ENCODE assay signal across 11 cellular contexts in the genomic region with DNA sequence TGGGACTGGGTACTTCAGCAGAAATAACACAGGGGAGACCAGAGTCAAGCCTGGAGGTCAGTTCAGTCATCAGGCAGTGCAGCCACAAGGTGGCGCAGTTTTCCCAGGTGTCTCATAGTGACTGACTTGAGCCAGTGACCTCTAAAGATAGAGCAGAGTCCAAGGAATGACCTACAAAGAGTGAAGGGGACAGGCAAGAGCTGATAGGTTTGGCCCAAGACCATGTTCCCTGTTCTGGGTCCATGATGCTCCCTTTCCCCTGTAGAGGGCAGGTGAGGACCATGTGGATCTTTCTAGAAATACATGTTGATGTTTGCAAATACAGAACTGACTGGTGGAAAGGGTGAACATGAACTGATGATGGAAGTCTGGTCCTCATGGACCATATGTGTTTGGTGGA. TPM values are rescaled to one million over a fixed set of nuclear protein-coding genes. Genes with fewer than 3 reads are reported as not detected.
DNase-seq lines count a peak whose midpoint lies in the region; ATAC-seq, FAIRE-seq and TF ChIP-seq lines count a peak whose summit lies in the region.
"Not testable (repeated sequence)": the region's sequence is repeated elsewhere in the genome, so short reads cannot be mapped to it uniquely, and the experiment has no call there.
"Had no signal": no experiment of that assay in that cellular context is flagged by ENCODE, and none has a peak within 500 bp of the region (broad histone marks: within the 10 kb centered on the region; RNA-seq: fewer than 3 reads in every experiment).

No MANE protein-coding gene starts in this region.

- TF ChIP-seq CTCF in A549 (IDR thresholded peaks at IDR 0.05) (peak; percentile 51), RWPE1 (conservative IDR thresholded peaks at IDR 0.05; ENCODE audit: low read depth) (peak; percentile 58), bronchial epithelial cell (IDR thresholded peaks at IDR 0.05; ENCODE audit: insufficient read depth, low read length, severe bottlenecking) (peak; percentile 42), heart left ventricle (IDR thresholded peaks at IDR 0.05) (peak; percentile 14 to 43 (median 28))

- H3K27me3 Mint-ChIP-seq in activated CD8-positive, alpha-beta memory T cell treated with anti-CD3 and anti-CD28 coated beads, Interleukin-2, amount 10 ng/mL, durations not matched to agents 7 days and 5 days = peaks cover 10% of the 10 kb centered on the region

- H3K9ac ChIP-seq in Karpas-422 (ENCODE audit: low read length) = not testable (repeated sequence)

- H3K9me3 ChIP-seq in A549; Karpas-422 (ENCODE audit: low read length); heart left ventricle: not testable (repeated sequence)

- POLR2A ChIA-PET in A549 (lab: Yijun Ruan, JAX); RWPE1 (lab: Yijun Ruan, JAX; ENCODE audit: low non-redundant PET): not testable (repeated sequence)

- not testable (repeated sequence) for H3K9me2 ChIP-seq in Karpas-422 (replicated peaks; ENCODE audit: insufficient read depth, low read length)

- H3K36me3 Mint-ChIP-seq in activated CD8-positive, alpha-beta memory T cell treated with anti-CD3 and anti-CD28 coated beads, Interleukin-2, amount 10 ng/mL, durations not matched to agents 7 days and 5 days = not testable (repeated sequence)

- not testable (repeated sequence) for ATAC-seq in A549; activated CD8-positive, alpha-beta memory T cell treated with anti-CD3 and anti-CD28 coated beads, Interleukin-2, amount 10 ng/mL, durations not matched to agents 7 days and 5 days; heart left ventricle

- H3K4me3 Mint-ChIP-seq in activated CD8-positive, alpha-beta memory T cell treated with anti-CD3 and anti-CD28 coated beads, Interleukin-2, amount 10 ng/mL, durations not matched to agents 7 days and 5 days = not testable (repeated sequence)

- H3K27ac ChIP-seq in A549 = peak overlapping the region in 1 of 2 experiments; percentile 24; a peak in 1 of 6 replicates
- H3K27ac ChIP-seq in Karpas-422 (ENCODE audit: low read length); RWPE1; heart left ventricle: not testable (repeated sequence)

- 26% methylated on average over 1 of the region's 1 CpG for WGBS in A549 (ENCODE audit: missing lambda C conversion rate)
- WGBS in heart left ventricle, 4 donors = 0 to 11% (median 3%) methylated on average over 1 of the region's 1 CpG

- peak; percentile 90 for FAIRE-seq in A549 (lab: Jason Lieb, UNC)
- FAIRE-seq in bronchial epithelial cell (lab: Jason Lieb, UNC) = not testable (repeated sequence)

- not testable (repeated sequence) for TF ChIP-seq POLR2A in A549 (IDR thresholded peaks at IDR 0.05; ENCODE audit: low read length); heart left ventricle (IDR thresholded peaks at IDR 0.05)

- peak; percentile 56 to 64; a peak in 4 of 5 replicates for TF ChIP-seq RAD21 in A549 (conservative IDR thresholded peaks at IDR 0.05 in 1 of 2, IDR thresholded peaks at IDR 0.05 in 1 of 2)

- CTCF ChIA-PET in A549 (lab: Yijun Ruan, JAX) = interaction anchor here (0.7 to 1.8 kb wide), 5 partner anchors 10 to 391 kb away, joined by 3 to 8 read pairs (median 4); no protein-coding TSS in a partner anchor
- CTCF ChIA-PET in RWPE1 (lab: Yijun Ruan, JAX) = interaction anchor here (0.8 kb wide), 1 partner anchor 52 kb away, joined by 3 read pairs; no protein-coding TSS in a partner anchor
- CTCF ChIA-PET in activated CD8-positive, alpha-beta memory T cell treated with anti-CD3 and anti-CD28 coated beads, Interleukin-2, amount 10 ng/mL, durations not matched to agents 7 days and 5 days (lab: Charles Lee) = not testable (repeated sequence)

- peaks cover 31% of the 10 kb centered on the region for H3K4me1 ChIP-seq in A549
- not testable (repeated sequence) for H3K4me1 ChIP-seq in Karpas-422 (ENCODE audit: low read length); heart left ventricle

- DNase-seq in A549 (ENCODE audit: low read depth in 1 of 2, low spot score in 1 of 2) (peak in 1 of 2 experiments; percentile 52), EH (ENCODE audit: low read depth) (peak; percentile 77), Karpas-422 (peak; percentile 44), bronchial epithelial cell (ENCODE audit: low read depth) (peak; percentile 43), heart left ventricle (peak in 1 of 5 donors; percentile 49), pons (ENCODE audit: low spot score) (peak; percentile 7)
- DNase-seq in RWPE1 (ENCODE audit: low spot score) = not testable (repeated sequence)
- DNase-seq in activated CD8-positive, alpha-beta memory T cell treated with anti-CD3 and anti-CD28 coated beads, Interleukin-2, amount 10 ng/mL, durations not matched to agents 7 days and 5 days = peak; percentile 47

- H3K4me3 ChIP-seq in A549; Karpas-422 (ENCODE audit: low read length); bronchial epithelial cell (ENCODE audit: low read depth, low read length); heart left ventricle: not testable (repeated sequence)

- H3K27ac Mint-ChIP-seq in activated CD8-positive, alpha-beta memory T cell treated with anti-CD3 and anti-CD28 coated beads, Interleukin-2, amount 10 ng/mL, durations not matched to agents 7 days and 5 days = not testable (repeated sequence)

- intact Hi-C loops in heart left ventricle (cut with DNase I) = loop anchor here in 1 of 10 donors (5.0 kb wide), 1 partner anchor 157 kb away; no protein-coding TSS in a partner anchor

- not testable (repeated sequence) for H3K27me3 ChIP-seq in Karpas-422 (ENCODE audit: low read length); bronchial epithelial cell (ENCODE audit: control insufficient read depth, insufficient read depth, low read length); heart left ventricle

- H2AFZ ChIP-seq in Karpas-422 (ENCODE audit: low read length) = not testable (repeated sequence)

- H4K20me1 ChIP-seq in Karpas-422 (ENCODE audit: insufficient read depth, low read depth, low read length) = not testable (repeated sequence)

- not testable (repeated sequence) for H3K79me2 ChIP-seq in Karpas-422 (ENCODE audit: low read length)

- H3K36me3 ChIP-seq in Karpas-422 (ENCODE audit: insufficient read depth, low read length); bronchial epithelial cell (ENCODE audit: control insufficient read depth, insufficient read depth, low read length); heart left ventricle: not testable (repeated sequence)

- H3K4me2 ChIP-seq in A549; Karpas-422 (ENCODE audit: low read depth, low read length, poor library complexity, severe bottlenecking): not testable (repeated sequence)

- H3K9me3 Mint-ChIP-seq in activated CD8-positive, alpha-beta memory T cell treated with anti-CD3 and anti-CD28 coated beads, Interleukin-2, amount 10 ng/mL, durations not matched to agents 7 days and 5 days (ENCODE audit: low read depth) = not testable (repeated sequence)

- TF ChIP-seq EP300 in A549 (IDR thresholded peaks at IDR 0.05) = not testable (repeated sequence)

- not testable (repeated sequence) for H3K4me1 Mint-ChIP-seq in activated CD8-positive, alpha-beta memory T cell treated with anti-CD3 and anti-CD28 coated beads, Interleukin-2, amount 10 ng/mL, durations not matched to agents 7 days and 5 days

TF ChIP-seq in A549, 52 proteins besides CTCF, POLR2A, EP300 and RAD21:
- TF ChIP-seq SMC3 (IDR thresholded peaks at IDR 0.05) = peak; percentile 23; the same call in 1 of the 3 replicates

RNA-seq across cellular contexts. Expression of a gene that starts 6.8 kb away (rescaled TPM):
- polyA plus RNA-seq in A549 (2011; rRNA removed) (not detected in 2 replicates), A549 (2017; fragmentation: RNase III; extraction: RNeasy Plus Mini Kit Qiagen cat#74134 plus additional on column Dnase treatment) (0.07 TPM in 1 of 3 replicates, not detected in the others), heart left ventricle (not detected)
- polyA plus RNA-seq in A549 (2012; cell fraction: cytosol; rRNA removed) = 0.04 TPM in 1 of 2 replicates, not detected in the other
- polyA plus RNA-seq in A549 (2012; cell fraction: nucleus; rRNA removed) = not detected in 2 replicates
- not detected in 2 replicates for polyA minus RNA-seq in A549 (2011; rRNA and poly(A)+ RNA removed)
- not detected in 2 replicates for total RNA-seq in Karpas-422 (2014; rRNA removed; shearing (Covaris generic); ENCODE audit: low replicate concordance)
- not detected for total RNA-seq in activated CD8-positive, alpha-beta memory T cell treated with anti-CD3 and anti-CD28 coated beads, Interleukin-2, amount 10 ng/mL, durations not matched to agents 7 days and 5 days
- total RNA-seq in bronchial epithelial cell (not detected in 2 replicates), heart left ventricle (not detected)
- total RNA-seq: activated T-helper 2 cell treated with anti-CD3 and anti-CD28 coated beads, Interferon-gamma antibody, Interleukin-2, Interleukin-4, amounts not matched to agents 10 μg/mL and 5 μg/mL and 100 μg/mL, durations not matched to agents 14 hours and 24 hours and 36 hours; cerebellum; urinary bladder had no signal
- polyA plus RNA-seq: urinary bladder had no signal

RNA-seq across cellular contexts. Expression of a gene that starts 12.5 kb away (rescaled TPM):
- polyA plus RNA-seq in A549 (2011; rRNA removed) (0.05 TPM in 1 of 2 replicates, not detected in the other), A549 (2017; fragmentation: RNase III; extraction: RNeasy Plus Mini Kit Qiagen cat#74134 plus additional on column Dnase treatment) (not detected in 3 replicates), heart left ventricle (not detected)
- polyA plus RNA-seq in A549 (2012; cell fraction: cytosol; rRNA removed) = 0.06 TPM in 1 of 2 replicates, not detected in the other
- not detected in 2 replicates for polyA plus RNA-seq in A549 (2012; cell fraction: nucleus; rRNA removed)
- not detected in 2 replicates for polyA minus RNA-seq in A549 (2011; rRNA and poly(A)+ RNA removed)
- total RNA-seq in Karpas-422 (2014; rRNA removed; shearing (Covaris generic); ENCODE audit: low replicate concordance) = not detected in 2 replicates
- not detected for total RNA-seq in activated CD8-positive, alpha-beta memory T cell treated with anti-CD3 and anti-CD28 coated beads, Interleukin-2, amount 10 ng/mL, durations not matched to agents 7 days and 5 days
- total RNA-seq in bronchial epithelial cell (not detected in 2 replicates), heart left ventricle (not detected)
- total RNA-seq: activated T-helper 2 cell treated with anti-CD3 and anti-CD28 coated beads, Interferon-gamma antibody, Interleukin-2, Interleukin-4, amounts not matched to agents 10 μg/mL and 5 μg/mL and 100 μg/mL, durations not matched to agents 14 hours and 24 hours and 36 hours; cerebellum; urinary bladder had no signal
- polyA plus RNA-seq: urinary bladder had no signal

RNA-seq across cellular contexts. Expression of a gene that starts 50.7 kb away (rescaled TPM):
- polyA plus RNA-seq in A549 (2011; rRNA removed) (0.16 and 0.22 TPM in 2 replicates), A549 (2017; fragmentation: RNase III; extraction: RNeasy Plus Mini Kit Qiagen cat#74134 plus additional on column Dnase treatment) (0.28 to 0.41 TPM (median 0.30 TPM) in 3 replicates), heart left ventricle (not detected)
- polyA plus RNA-seq in A549 (2012; cell fraction: cytosol; rRNA removed) = 0.16 and 0.26 TPM in 2 replicates
- 0.32 and 0.43 TPM in 2 replicates for polyA plus RNA-seq in A549 (2012; cell fraction: nucleus; rRNA removed)
- 0.10 and 0.12 TPM in 2 replicates for polyA minus RNA-seq in A549 (2011; rRNA and poly(A)+ RNA removed)
- not detected in 2 replicates for total RNA-seq in Karpas-422 (2014; rRNA removed; shearing (Covaris generic); ENCODE audit: low replicate concordance)
- not detected for total RNA-seq in activated CD8-positive, alpha-beta memory T cell treated with anti-CD3 and anti-CD28 coated beads, Interleukin-2, amount 10 ng/mL, durations not matched to agents 7 days and 5 days
- total RNA-seq in bronchial epithelial cell (not detected in 2 replicates), heart left ventricle (not detected)
- total RNA-seq: activated T-helper 2 cell treated with anti-CD3 and anti-CD28 coated beads, Interferon-gamma antibody, Interleukin-2, Interleukin-4, amounts not matched to agents 10 μg/mL and 5 μg/mL and 100 μg/mL, durations not matched to agents 14 hours and 24 hours and 36 hours; urinary bladder had no signal
- polyA plus RNA-seq: urinary bladder had no signal
